In genomic region chr18:79068299-79068945, GRCh38 we compare ENCODE assay signal across 8 cellular contexts. TPM values are rescaled to one million over a fixed set of nuclear protein-coding genes. Genes with fewer than 3 reads are reported as not detected.
DNase-seq lines count a peak whose midpoint lies in the region; ATAC-seq and TF ChIP-seq lines count a peak whose summit lies in the region.

No MANE protein-coding gene starts in this region.

- peak; percentile 73 for DNase-seq in DMS53 (lab: John Stamatoyannopoulos, UW)
- no peak for DNase-seq in DMS53 treated with DMSO at 0.1 percent for 48 hours (lab: John Stamatoyannopoulos, UW; ENCODE audit: unreplicated experiment)
- no peak for DNase-seq in activated B cell treated with CpG ODN at 0.5 μM for 24 hours
- peak; percentile 15 for DNase-seq in fibroblast of pulmonary artery (ENCODE audit: low read depth)
- no peak for DNase-seq in progenitor cell of endocrine pancreas (ENCODE audit: low spot score, unreplicated experiment)
- no peak for DNase-seq in SKM-1 treated with dmso at 0.1 percent for 144 hours (lab: John Stamatoyannopoulos, UW; ENCODE audit: unreplicated experiment)
- no peak for DNase-seq in DMS153 treated with DMSO at 0.1 percent for 48 hours (lab: John Stamatoyannopoulos, UW; ENCODE audit: unreplicated experiment)

- H3K9me3 Mint-ChIP-seq in activated B cell treated with CpG ODN at 0.5 μM for 24 hours = peaks cover 15% of the 10 kb centered on the region
- peaks cover 29% of the 10 kb centered on the region for H3K9me3 Mint-ChIP-seq in progenitor cell of endocrine pancreas (ENCODE audit: low read depth)

- H3K27ac Mint-ChIP-seq in activated B cell treated with CpG ODN at 0.5 μM for 24 hours (peak overlapping the region; percentile 95), progenitor cell of endocrine pancreas (peak overlapping the region; percentile 87)

- intact Hi-C loops in activated B cell treated with CpG ODN at 0.5 μM for 24 hours (cut with micrococcal nuclease) = loop anchor here (2.0 to 10.0 kb wide), 5 partner anchors 178 to 1039 kb away; partner anchors contain the start of genes ADNP2 and SLC66A2

- CTCF ChIA-PET in activated B cell treated with CpG ODN at 0.5 μM for 24 hours (lab: Charles Lee) = no interaction called here

- POLR2A ChIA-PET in activated B cell treated with CpG ODN at 0.5 μM for 24 hours (lab: Charles Lee) = interaction anchor here (0.5 to 1.3 kb wide), 8 partner anchors 10 to 965 kb away, joined by 3 to 7 read pairs (median 4); no protein-coding TSS in a partner anchor

- H3K4me1 Mint-ChIP-seq in activated B cell treated with CpG ODN at 0.5 μM for 24 hours (peaks cover 25% of the 10 kb centered on the region), progenitor cell of endocrine pancreas (ENCODE audit: low read depth) (peaks cover 9% of the 10 kb centered on the region)

- ATAC-seq in HG03159 (IDR thresholded peaks at IDR 0.05; ENCODE audit: unreplicated experiment) (peak; percentile 32), activated B cell treated with CpG ODN at 0.5 μM for 24 hours (ENCODE audit: low read depth) (no peak)

- H3K27me3 Mint-ChIP-seq in activated B cell treated with CpG ODN at 0.5 μM for 24 hours (peaks cover 3% of the 10 kb centered on the region), progenitor cell of endocrine pancreas (peaks cover 23% of the 10 kb centered on the region)

- H3K4me3 Mint-ChIP-seq in activated B cell treated with CpG ODN at 0.5 μM for 24 hours = peak overlapping the region; percentile 88
- peak overlapping the region; percentile 71 for H3K4me3 Mint-ChIP-seq in progenitor cell of endocrine pancreas (ENCODE audit: low read depth)

- no peak for TF ChIP-seq CTCF in activated B cell treated with CpG ODN at 0.5 μM for 24 hours (IDR thresholded peaks at IDR 0.05)
- no peak for TF ChIP-seq CTCF in fibroblast of pulmonary artery (IDR thresholded peaks at IDR 0.05; ENCODE audit: low read length, missing control alignments)
- TF ChIP-seq CTCF in progenitor cell of endocrine pancreas (IDR thresholded peaks at IDR 0.05; ENCODE audit: unreplicated experiment) = no peak

- H3K4me3 ChIP-seq in fibroblast of pulmonary artery (replicated peaks; ENCODE audit: low read depth, low read length) = peak overlapping the region; percentile 61

- peaks cover 5% of the 10 kb centered on the region for H3K36me3 Mint-ChIP-seq in activated B cell treated with CpG ODN at 0.5 μM for 24 hours (ENCODE audit: low read depth)
- peaks cover 18% of the 10 kb centered on the region for H3K36me3 Mint-ChIP-seq in progenitor cell of endocrine pancreas (ENCODE audit: insufficient read depth)

RNA-seq across cellular contexts. Expression of gene ATP9B, which starts 0.8 kb away (rescaled TPM):
- total RNA-seq in activated B cell treated with CpG ODN at 0.5 μM for 24 hours (41.5 and 49.2 TPM in 2 replicates), progenitor cell of endocrine pancreas (45.3 and 49.9 TPM in 2 replicates)

Comparison
In these comparisons a context has a peak if more than half of its experiments do, and no peak if none do; other contexts are left out.
1. DNase-seq: peak in DMS53 (single experiment) and fibroblast of pulmonary artery (single experiment); none in DMS53 treated with DMSO at 0.1 percent for 48 hours (single experiment), activated B cell treated with CpG ODN at 0.5 μM for 24 hours (single experiment), progenitor cell of endocrine pancreas (single experiment), SKM-1 treated with dmso at 0.1 percent for 144 hours (single experiment) and DMS153 treated with DMSO at 0.1 percent for 48 hours (single experiment).